In the genomic region with DNA sequence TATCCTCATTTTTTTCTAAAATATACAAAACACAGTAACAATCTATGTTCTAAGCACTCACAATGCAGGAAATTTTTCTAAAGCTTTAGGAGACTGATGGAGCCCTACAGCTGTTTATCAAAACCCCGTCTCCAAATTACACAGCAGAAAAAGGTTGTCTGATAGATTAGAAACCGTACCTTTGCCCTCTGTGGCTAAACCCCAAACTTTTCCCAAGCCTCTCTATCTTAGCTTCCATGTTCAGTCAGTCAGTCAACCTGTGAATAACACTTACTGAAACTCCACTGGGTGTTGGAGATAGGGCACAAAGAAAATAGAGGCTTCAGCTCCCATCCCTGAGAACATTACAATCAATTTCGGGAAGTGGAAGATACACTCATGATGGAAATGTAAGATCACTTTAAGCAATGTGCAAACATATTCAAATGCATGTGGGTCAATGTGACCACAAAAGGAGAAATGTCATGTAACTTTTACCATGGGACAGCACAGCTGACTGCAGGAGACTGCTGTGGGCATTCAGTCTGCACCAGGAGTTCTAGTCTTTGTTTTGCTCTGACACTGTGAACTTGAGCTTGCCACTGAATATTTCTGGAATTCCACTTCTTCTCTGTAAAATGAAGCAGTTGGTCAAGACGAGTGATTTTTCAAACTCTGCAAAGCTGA, we compare ENCODE assay signal across 1 cellular context.
A peak's percentile ranks its signal among the peaks of the same experiment; 100 is the strongest.
TF ChIP-seq lines count a peak whose summit lies in the region.

No MANE protein-coding gene starts in this region.

TF ChIP-seq in liver, 16 proteins besides CTCF, POLR2A, EP300 and RAD21 (continued from another document):
- TF ChIP-seq, protein P1, sequence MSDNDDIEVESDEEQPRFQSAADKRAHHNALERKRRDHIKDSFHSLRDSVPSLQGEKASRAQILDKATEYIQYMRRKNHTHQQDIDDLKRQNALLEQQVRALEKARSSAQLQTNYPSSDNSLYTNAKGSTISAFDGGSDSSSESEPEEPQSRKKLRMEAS (IDR thresholded peaks at IDR 0.05): no peak
- TF ChIP-seq NR2F2 (IDR thresholded peaks at IDR 0.05): no peak
- TF ChIP-seq RXRA (IDR thresholded peaks at IDR 0.05): peak; percentile 33 to 35
- TF ChIP-seq, protein P2, sequence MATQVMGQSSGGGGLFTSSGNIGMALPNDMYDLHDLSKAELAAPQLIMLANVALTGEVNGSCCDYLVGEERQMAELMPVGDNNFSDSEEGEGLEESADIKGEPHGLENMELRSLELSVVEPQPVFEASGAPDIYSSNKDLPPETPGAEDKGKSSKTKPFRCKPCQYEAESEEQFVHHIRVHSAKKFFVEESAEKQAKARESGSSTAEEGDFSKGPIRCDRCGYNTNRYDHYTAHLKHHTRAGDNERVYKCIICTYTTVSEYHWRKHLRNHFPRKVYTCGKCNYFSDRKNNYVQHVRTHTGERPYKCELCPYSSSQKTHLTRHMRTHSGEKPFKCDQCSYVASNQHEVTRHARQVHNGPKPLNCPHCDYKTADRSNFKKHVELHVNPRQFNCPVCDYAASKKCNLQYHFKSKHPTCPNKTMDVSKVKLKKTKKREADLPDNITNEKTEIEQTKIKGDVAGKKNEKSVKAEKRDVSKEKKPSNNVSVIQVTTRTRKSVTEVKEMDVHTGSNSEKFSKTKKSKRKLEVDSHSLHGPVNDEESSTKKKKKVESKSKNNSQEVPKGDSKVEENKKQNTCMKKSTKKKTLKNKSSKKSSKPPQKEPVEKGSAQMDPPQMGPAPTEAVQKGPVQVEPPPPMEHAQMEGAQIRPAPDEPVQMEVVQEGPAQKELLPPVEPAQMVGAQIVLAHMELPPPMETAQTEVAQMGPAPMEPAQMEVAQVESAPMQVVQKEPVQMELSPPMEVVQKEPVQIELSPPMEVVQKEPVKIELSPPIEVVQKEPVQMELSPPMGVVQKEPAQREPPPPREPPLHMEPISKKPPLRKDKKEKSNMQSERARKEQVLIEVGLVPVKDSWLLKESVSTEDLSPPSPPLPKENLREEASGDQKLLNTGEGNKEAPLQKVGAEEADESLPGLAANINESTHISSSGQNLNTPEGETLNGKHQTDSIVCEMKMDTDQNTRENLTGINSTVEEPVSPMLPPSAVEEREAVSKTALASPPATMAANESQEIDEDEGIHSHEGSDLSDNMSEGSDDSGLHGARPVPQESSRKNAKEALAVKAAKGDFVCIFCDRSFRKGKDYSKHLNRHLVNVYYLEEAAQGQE (IDR thresholded peaks at IDR 0.05): no peak
- TF ChIP-seq EGR1 (IDR thresholded peaks at IDR 0.05; ENCODE audit: low read depth in 2 of 2): no peak
- no peak for TF ChIP-seq GABPA (IDR thresholded peaks at IDR 0.05 in 1 of 2, conservative IDR thresholded peaks at IDR 0.05 in 1 of 2)
- peak; percentile 70 for TF ChIP-seq SP1 (IDR thresholded peaks at IDR 0.05)
- TF ChIP-seq, protein P3, sequence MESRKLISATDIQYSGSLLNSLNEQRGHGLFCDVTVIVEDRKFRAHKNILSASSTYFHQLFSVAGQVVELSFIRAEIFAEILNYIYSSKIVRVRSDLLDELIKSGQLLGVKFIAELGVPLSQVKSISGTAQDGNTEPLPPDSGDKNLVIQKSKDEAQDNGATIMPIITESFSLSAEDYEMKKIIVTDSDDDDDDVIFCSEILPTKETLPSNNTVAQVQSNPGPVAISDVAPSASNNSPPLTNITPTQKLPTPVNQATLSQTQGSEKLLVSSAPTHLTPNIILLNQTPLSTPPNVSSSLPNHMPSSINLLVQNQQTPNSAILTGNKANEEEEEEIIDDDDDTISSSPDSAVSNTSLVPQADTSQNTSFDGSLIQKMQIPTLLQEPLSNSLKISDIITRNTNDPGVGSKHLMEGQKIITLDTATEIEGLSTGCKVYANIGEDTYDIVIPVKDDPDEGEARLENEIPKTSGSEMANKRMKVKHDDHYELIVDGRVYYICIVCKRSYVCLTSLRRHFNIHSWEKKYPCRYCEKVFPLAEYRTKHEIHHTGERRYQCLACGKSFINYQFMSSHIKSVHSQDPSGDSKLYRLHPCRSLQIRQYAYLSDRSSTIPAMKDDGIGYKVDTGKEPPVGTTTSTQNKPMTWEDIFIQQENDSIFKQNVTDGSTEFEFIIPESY (IDR thresholded peaks at IDR 0.05): peak; percentile 27
- peak; percentile 52 for TF ChIP-seq HNF4G (IDR thresholded peaks at IDR 0.05)
